1 cellular context compared by ENCODE assay signal in the genomic region with DNA sequence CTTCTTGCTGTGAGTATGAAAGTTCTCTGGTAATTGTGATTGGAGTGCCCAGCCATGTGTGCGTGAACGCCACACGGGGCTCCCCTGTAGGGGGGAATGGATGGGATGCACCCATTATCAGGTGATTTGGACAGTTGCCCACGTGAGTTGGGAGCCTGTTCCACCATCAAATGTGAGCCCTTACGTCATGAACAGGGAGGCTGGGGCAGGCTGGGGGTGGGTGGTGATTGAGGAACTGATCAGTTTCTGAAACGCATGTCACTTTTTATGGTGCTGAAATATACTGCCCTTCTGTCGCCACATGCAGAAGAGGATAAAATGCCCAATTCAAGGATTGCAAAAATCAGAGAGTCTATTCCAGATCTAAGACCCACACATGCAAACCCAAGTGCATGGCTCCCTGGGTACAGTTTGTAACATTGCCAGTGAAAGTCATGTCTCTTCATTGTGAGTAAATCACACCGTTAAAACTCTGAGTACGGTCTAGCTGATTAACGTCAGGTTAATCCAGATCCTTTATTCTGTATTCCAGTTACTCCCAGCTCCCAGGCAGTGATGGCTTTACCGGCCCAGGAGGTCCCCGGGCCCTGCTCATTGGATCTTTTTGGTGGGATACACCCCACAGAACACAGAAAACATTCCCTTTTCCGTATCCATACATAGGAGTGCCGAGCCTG.
A peak's percentile ranks its signal among the peaks of the same experiment; 100 is the strongest.
TF ChIP-seq lines count a peak whose summit lies in the region.

No MANE protein-coding gene starts in this region.

TF ChIP-seq in GM12878, 131 proteins besides CTCF, POLR2A, EP300 and RAD21 (continued from another document and continues in another):
- TF ChIP-seq BMI1 (IDR thresholded peaks at IDR 0.05; ENCODE audit: borderline replicate concordance) = peak; percentile 17; the same call in 1 of the 2 replicates
- no peak; the same call in 1 of the 2 replicates for TF ChIP-seq TBL1XR1 (IDR thresholded peaks at IDR 0.05; ENCODE audit: low read depth, low read length)
- peak; percentile 90 to 93 for TF ChIP-seq BHLHE40 (IDR thresholded peaks at IDR 0.05; ENCODE audit: borderline replicate concordance in 1 of 2, low read depth in 2 of 2, low read length in 1 of 2)
- TF ChIP-seq KLF5 (IDR thresholded peaks at IDR 0.05; ENCODE audit: partially characterized antibody) = peak; percentile 43
- 0 out of 2 replicates have a peak, but pooled peaks have one; percentile 60 for TF ChIP-seq PAX8 (IDR thresholded peaks at IDR 0.05)
- peak; percentile 60 for TF ChIP-seq SP1 (IDR thresholded peaks at IDR 0.05; ENCODE audit: low read depth, low read length)
- TF ChIP-seq RAD51 (IDR thresholded peaks at IDR 0.05) = peak; percentile 90
- no peak for TF ChIP-seq NR2C2 (IDR thresholded peaks at IDR 0.05; ENCODE audit: borderline replicate concordance, control insufficient read depth, insufficient read length, low read depth)
- no peak for TF ChIP-seq ZZZ3 (IDR thresholded peaks at IDR 0.05; ENCODE audit: control insufficient read depth, insufficient read length, low read depth)
- TF ChIP-seq, protein P1, sequence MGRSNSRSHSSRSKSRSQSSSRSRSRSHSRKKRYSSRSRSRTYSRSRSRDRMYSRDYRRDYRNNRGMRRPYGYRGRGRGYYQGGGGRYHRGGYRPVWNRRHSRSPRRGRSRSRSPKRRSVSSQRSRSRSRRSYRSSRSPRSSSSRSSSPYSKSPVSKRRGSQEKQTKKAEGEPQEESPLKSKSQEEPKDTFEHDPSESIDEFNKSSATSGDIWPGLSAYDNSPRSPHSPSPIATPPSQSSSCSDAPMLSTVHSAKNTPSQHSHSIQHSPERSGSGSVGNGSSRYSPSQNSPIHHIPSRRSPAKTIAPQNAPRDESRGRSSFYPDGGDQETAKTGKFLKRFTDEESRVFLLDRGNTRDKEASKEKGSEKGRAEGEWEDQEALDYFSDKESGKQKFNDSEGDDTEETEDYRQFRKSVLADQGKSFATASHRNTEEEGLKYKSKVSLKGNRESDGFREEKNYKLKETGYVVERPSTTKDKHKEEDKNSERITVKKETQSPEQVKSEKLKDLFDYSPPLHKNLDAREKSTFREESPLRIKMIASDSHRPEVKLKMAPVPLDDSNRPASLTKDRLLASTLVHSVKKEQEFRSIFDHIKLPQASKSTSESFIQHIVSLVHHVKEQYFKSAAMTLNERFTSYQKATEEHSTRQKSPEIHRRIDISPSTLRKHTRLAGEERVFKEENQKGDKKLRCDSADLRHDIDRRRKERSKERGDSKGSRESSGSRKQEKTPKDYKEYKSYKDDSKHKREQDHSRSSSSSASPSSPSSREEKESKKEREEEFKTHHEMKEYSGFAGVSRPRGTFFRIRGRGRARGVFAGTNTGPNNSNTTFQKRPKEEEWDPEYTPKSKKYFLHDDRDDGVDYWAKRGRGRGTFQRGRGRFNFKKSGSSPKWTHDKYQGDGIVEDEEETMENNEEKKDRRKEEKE (IDR thresholded peaks at IDR 0.05) = no peak
- TF ChIP-seq MTA2 (IDR thresholded peaks at IDR 0.05; ENCODE audit: low read depth) = peak; percentile 21
- peak; percentile 61 for TF ChIP-seq GATAD2B (conservative IDR thresholded peaks at IDR 0.05; ENCODE audit: low read depth)
- TF ChIP-seq TCF3 (IDR thresholded peaks at IDR 0.05; ENCODE audit: borderline replicate concordance, insufficient read depth, low read depth, low read length) = 0 out of 2 replicates have a peak, but pooled peaks have one; percentile 48
- TF ChIP-seq, protein P2, sequence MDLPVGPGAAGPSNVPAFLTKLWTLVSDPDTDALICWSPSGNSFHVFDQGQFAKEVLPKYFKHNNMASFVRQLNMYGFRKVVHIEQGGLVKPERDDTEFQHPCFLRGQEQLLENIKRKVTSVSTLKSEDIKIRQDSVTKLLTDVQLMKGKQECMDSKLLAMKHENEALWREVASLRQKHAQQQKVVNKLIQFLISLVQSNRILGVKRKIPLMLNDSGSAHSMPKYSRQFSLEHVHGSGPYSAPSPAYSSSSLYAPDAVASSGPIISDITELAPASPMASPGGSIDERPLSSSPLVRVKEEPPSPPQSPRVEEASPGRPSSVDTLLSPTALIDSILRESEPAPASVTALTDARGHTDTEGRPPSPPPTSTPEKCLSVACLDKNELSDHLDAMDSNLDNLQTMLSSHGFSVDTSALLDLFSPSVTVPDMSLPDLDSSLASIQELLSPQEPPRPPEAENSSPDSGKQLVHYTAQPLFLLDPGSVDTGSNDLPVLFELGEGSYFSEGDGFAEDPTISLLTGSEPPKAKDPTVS (IDR thresholded peaks at IDR 0.05; ENCODE audit: low read depth, low read length) = no peak
- TF ChIP-seq, protein P3, sequence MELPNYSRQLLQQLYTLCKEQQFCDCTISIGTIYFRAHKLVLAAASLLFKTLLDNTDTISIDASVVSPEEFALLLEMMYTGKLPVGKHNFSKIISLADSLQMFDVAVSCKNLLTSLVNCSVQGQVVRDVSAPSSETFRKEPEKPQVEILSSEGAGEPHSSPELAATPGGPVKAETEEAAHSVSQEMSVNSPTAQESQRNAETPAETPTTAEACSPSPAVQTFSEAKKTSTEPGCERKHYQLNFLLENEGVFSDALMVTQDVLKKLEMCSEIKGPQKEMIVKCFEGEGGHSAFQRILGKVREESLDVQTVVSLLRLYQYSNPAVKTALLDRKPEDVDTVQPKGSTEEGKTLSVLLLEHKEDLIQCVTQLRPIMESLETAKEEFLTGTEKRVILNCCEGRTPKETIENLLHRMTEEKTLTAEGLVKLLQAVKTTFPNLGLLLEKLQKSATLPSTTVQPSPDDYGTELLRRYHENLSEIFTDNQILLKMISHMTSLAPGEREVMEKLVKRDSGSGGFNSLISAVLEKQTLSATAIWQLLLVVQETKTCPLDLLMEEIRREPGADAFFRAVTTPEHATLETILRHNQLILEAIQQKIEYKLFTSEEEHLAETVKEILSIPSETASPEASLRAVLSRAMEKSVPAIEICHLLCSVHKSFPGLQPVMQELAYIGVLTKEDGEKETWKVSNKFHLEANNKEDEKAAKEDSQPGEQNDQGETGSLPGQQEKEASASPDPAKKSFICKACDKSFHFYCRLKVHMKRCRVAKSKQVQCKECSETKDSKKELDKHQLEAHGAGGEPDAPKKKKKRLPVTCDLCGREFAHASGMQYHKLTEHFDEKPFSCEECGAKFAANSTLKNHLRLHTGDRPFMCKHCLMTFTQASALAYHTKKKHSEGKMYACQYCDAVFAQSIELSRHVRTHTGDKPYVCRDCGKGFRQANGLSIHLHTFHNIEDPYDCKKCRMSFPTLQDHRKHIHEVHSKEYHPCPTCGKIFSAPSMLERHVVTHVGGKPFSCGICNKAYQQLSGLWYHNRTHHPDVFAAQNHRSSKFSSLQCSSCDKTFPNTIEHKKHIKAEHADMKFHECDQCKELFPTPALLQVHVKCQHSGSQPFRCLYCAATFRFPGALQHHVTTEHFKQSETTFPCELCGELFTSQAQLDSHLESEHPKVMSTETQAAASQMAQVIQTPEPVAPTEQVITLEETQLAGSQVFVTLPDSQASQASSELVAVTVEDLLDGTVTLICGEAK (IDR thresholded peaks at IDR 0.05; ENCODE audit: borderline replicate concordance) = no peak
- peak; percentile 76; the same call in 1 of the 2 replicates for TF ChIP-seq LARP7 (IDR thresholded peaks at IDR 0.05)
- TF ChIP-seq NFIC (IDR thresholded peaks at IDR 0.05; ENCODE audit: low read depth, low read length) = no peak
- peak; percentile 36; the same call in 1 of the 2 replicates for TF ChIP-seq EED (IDR thresholded peaks at IDR 0.05; ENCODE audit: low read depth)
- TF ChIP-seq SIX5 (IDR thresholded peaks at IDR 0.05; ENCODE audit: low read depth, low read length, severe bottlenecking) = no peak
- TF ChIP-seq RB1 (IDR thresholded peaks at IDR 0.05; ENCODE audit: borderline replicate concordance) = no peak
- no peak; a peak in 1 of 4 replicates for TF ChIP-seq IKZF2 (IDR thresholded peaks at IDR 0.05)
- TF ChIP-seq IRF4 (IDR thresholded peaks at IDR 0.05; ENCODE audit: low read depth, low read length) = peak; percentile 88
- peak; percentile 89 for TF ChIP-seq ATF7 (IDR thresholded peaks at IDR 0.05; ENCODE audit: low read depth)
- no peak for TF ChIP-seq ZSCAN29 (IDR thresholded peaks at IDR 0.05)
- TF ChIP-seq SPI1 (IDR thresholded peaks at IDR 0.05; ENCODE audit: borderline replicate concordance, insufficient read depth, low read depth, low read length) = peak; percentile 90
- TF ChIP-seq, protein P4, sequence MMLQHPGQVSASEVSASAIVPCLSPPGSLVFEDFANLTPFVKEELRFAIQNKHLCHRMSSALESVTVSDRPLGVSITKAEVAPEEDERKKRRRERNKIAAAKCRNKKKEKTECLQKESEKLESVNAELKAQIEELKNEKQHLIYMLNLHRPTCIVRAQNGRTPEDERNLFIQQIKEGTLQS (IDR thresholded peaks at IDR 0.05; ENCODE audit: borderline replicate concordance, extremely low read depth, low read depth, low read length) = no peak
- peak; percentile 40; the same call in 1 of the 2 replicates for TF ChIP-seq FOXK2 (IDR thresholded peaks at IDR 0.05)
- TF ChIP-seq, protein P5, sequence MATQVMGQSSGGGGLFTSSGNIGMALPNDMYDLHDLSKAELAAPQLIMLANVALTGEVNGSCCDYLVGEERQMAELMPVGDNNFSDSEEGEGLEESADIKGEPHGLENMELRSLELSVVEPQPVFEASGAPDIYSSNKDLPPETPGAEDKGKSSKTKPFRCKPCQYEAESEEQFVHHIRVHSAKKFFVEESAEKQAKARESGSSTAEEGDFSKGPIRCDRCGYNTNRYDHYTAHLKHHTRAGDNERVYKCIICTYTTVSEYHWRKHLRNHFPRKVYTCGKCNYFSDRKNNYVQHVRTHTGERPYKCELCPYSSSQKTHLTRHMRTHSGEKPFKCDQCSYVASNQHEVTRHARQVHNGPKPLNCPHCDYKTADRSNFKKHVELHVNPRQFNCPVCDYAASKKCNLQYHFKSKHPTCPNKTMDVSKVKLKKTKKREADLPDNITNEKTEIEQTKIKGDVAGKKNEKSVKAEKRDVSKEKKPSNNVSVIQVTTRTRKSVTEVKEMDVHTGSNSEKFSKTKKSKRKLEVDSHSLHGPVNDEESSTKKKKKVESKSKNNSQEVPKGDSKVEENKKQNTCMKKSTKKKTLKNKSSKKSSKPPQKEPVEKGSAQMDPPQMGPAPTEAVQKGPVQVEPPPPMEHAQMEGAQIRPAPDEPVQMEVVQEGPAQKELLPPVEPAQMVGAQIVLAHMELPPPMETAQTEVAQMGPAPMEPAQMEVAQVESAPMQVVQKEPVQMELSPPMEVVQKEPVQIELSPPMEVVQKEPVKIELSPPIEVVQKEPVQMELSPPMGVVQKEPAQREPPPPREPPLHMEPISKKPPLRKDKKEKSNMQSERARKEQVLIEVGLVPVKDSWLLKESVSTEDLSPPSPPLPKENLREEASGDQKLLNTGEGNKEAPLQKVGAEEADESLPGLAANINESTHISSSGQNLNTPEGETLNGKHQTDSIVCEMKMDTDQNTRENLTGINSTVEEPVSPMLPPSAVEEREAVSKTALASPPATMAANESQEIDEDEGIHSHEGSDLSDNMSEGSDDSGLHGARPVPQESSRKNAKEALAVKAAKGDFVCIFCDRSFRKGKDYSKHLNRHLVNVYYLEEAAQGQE (IDR thresholded peaks at IDR 0.05; ENCODE audit: low read depth, low read length) = 0 out of 2 replicates have a peak, but pooled peaks have one; percentile 26
- TF ChIP-seq HDAC2 (IDR thresholded peaks at IDR 0.05) = 0 out of 2 replicates have a peak, but pooled peaks have one; percentile 69
- TF ChIP-seq, protein P6, sequence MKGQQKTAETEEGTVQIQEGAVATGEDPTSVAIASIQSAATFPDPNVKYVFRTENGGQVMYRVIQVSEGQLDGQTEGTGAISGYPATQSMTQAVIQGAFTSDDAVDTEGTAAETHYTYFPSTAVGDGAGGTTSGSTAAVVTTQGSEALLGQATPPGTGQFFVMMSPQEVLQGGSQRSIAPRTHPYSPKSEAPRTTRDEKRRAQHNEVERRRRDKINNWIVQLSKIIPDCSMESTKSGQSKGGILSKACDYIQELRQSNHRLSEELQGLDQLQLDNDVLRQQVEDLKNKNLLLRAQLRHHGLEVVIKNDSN (IDR thresholded peaks at IDR 0.05; ENCODE audit: borderline replicate concordance, extremely low read length, insufficient read depth, low read depth, low read length) = peak; percentile 39
- TF ChIP-seq CBX3 (IDR thresholded peaks at IDR 0.05; ENCODE audit: borderline replicate concordance, low read depth) = no peak
- peak; percentile 63 for TF ChIP-seq JUND (IDR thresholded peaks at IDR 0.05; ENCODE audit: low read depth, low read length)
- TF ChIP-seq TCF12 (IDR thresholded peaks at IDR 0.05; ENCODE audit: low read depth, low read length) = peak; percentile 77; the same call in 1 of the 2 replicates
- TF ChIP-seq YY1 (IDR thresholded peaks at IDR 0.05; ENCODE audit: low read depth, low read length) = peak; percentile 71; the same call in 1 of the 2 replicates
- no peak for TF ChIP-seq MEF2A (IDR thresholded peaks at IDR 0.05; ENCODE audit: insufficient read depth, low read depth, low read length)
- TF ChIP-seq CHD1 (IDR thresholded peaks at IDR 0.05; ENCODE audit: low read depth, low read length) = no peak
- no peak for TF ChIP-seq CHD4 (IDR thresholded peaks at IDR 0.05)
- TF ChIP-seq CREB1 (IDR thresholded peaks at IDR 0.05; ENCODE audit: low read depth) = peak; percentile 87
- no peak for TF ChIP-seq TAF1 (IDR thresholded peaks at IDR 0.05; ENCODE audit: borderline replicate concordance, low read depth, low read length)
- TF ChIP-seq, protein P7, sequence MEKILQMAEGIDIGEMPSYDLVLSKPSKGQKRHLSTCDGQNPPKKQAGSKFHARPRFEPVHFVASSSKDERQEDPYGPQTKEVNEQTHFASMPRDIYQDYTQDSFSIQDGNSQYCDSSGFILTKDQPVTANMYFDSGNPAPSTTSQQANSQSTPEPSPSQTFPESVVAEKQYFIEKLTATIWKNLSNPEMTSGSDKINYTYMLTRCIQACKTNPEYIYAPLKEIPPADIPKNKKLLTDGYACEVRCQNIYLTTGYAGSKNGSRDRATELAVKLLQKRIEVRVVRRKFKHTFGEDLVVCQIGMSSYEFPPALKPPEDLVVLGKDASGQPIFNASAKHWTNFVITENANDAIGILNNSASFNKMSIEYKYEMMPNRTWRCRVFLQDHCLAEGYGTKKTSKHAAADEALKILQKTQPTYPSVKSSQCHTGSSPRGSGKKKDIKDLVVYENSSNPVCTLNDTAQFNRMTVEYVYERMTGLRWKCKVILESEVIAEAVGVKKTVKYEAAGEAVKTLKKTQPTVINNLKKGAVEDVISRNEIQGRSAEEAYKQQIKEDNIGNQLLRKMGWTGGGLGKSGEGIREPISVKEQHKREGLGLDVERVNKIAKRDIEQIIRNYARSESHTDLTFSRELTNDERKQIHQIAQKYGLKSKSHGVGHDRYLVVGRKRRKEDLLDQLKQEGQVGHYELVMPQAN (conservative IDR thresholded peaks at IDR 0.05) = no peak; the same call in 1 of the 2 replicates
- no peak for TF ChIP-seq SRF (IDR thresholded peaks at IDR 0.05; ENCODE audit: low read depth in 2 of 2, low read length in 2 of 2)
- peak; percentile 98 for TF ChIP-seq SMARCA5 (IDR thresholded peaks at IDR 0.05)
- peak; percentile 76 for TF ChIP-seq PAX5 (IDR thresholded peaks at IDR 0.05; ENCODE audit: borderline replicate concordance, low read depth, low read length)
- TF ChIP-seq, protein P8, sequence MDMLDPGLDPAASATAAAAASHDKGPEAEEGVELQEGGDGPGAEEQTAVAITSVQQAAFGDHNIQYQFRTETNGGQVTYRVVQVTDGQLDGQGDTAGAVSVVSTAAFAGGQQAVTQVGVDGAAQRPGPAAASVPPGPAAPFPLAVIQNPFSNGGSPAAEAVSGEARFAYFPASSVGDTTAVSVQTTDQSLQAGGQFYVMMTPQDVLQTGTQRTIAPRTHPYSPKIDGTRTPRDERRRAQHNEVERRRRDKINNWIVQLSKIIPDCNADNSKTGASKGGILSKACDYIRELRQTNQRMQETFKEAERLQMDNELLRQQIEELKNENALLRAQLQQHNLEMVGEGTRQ (IDR thresholded peaks at IDR 0.05; ENCODE audit: borderline replicate concordance, low read depth, low read length) = peak; percentile 36; the same call in 1 of the 2 replicates
- TF ChIP-seq ASH2L (IDR thresholded peaks at IDR 0.05; ENCODE audit: borderline replicate concordance, low read depth) = peak; percentile 64; the same call in 1 of the 2 replicates
- TF ChIP-seq CHD2 (IDR thresholded peaks at IDR 0.05; ENCODE audit: borderline replicate concordance, low read depth, low read length) = peak; percentile 69; the same call in 1 of the 2 replicates
